Comparison of ENCODE assay signal across 3 cellular contexts in the genomic region with DNA sequence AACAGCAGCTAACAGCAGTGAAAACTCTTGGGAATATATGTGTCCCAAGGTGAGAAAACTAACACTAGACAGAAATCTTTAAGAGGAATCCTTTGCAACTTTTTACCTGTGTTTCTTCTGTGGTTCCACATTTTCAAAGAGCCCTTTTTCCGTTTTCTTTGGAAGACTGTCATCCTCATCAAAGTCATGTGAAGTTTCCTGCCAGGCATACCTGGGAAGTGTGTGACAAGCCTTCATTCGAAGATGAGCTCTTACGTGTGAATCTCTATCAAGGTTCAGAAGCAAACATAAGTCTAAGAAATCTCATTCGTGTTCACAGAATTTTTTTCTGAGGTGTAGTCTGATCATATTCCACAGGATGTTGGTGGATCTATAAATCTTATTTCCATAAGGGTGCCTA.
"Had no signal": no experiment of that assay in that cellular context is flagged by ENCODE, and none has a peak within 500 bp of the region (broad histone marks: within the 10 kb centered on the region; RNA-seq: fewer than 3 reads in every experiment).

No MANE protein-coding gene starts in this region.

- DNase-seq: GDM1, GF-D8 had no signal

- H3K4me3 ChIP-seq: GM12878 had no signal
